In the genomic region with DNA sequence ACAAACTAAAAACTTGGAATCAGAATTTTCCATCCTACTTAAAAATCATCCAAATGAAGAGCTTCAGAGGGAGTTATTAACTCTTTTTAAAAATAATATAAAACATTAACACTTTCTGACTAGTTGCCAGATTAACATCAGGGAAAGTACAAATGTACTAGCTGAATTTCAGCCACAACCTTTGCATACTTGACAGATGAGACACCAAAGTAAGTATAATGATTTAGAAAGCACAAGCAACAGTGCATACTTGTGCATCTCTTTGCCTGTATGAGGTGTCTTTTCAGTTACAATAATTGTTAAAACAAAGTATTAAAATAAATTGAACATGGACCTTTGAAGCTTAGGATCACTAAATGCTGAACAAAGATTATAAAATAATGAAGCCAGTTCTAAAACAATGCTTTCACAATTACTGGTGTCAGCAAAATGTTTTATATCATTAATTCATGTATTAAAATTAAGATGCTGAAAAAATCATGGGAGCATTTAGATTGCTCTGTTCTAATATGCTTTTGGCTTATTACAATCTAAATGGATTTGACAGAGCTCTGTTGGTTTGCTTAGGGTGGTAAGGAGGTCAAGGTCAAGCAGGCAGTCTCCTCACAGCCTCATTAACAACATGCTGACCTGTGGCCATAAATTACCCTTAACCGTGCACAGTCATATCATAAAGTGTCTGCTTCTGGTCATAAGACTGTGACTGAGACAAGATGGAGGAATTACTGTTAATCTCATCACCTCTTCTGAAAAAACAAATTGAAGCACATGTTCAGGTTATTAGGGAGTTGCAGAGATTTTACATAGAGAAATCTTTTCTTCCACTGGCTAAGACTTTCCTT, we compare ENCODE assay signal across 18 cellular contexts. TPM values are rescaled to one million over a fixed set of nuclear protein-coding genes. Genes with fewer than 3 reads are reported as not detected.
DNase-seq lines count a peak whose midpoint lies in the region; TF ChIP-seq lines count a peak whose summit lies in the region.
"Had no signal": no experiment of that assay in that cellular context is flagged by ENCODE, and none has a peak within 500 bp of the region (broad histone marks: within the 10 kb centered on the region; RNA-seq: fewer than 3 reads in every experiment).

No MANE protein-coding gene starts in this region.

- no peak overlapping the region for H3K4me3 Mint-ChIP-seq in activated CD4-positive, alpha-beta memory T cell treated with anti-CD3 and anti-CD28 coated beads, Interleukin-2, amount 10 ng/mL, durations not matched to agents 7 days and 5 days
- H3K4me3 Mint-ChIP-seq: brain; nephron progenitor cell; stimulated activated naive CD8-positive, alpha-beta T cell treated with anti-CD3 and anti-CD28 coated beads, Interleukin-15, Interleukin-2, amounts not matched to agents 100 ng/mL and 50 ng/mL, for 24 hours; type B pancreatic cell had no signal

- in situ Hi-C loops in GM23248 (cut with MboI), result no loop called here

- no peak for TF ChIP-seq CTCF in fibroblast of pulmonary artery (IDR thresholded peaks at IDR 0.05; ENCODE audit: low read length, missing control alignments)

- no peaks in the 10 kb centered on the region for H3K4me1 Mint-ChIP-seq in activated CD4-positive, alpha-beta memory T cell treated with anti-CD3 and anti-CD28 coated beads, Interleukin-2, amount 10 ng/mL, durations not matched to agents 7 days and 5 days
- H3K4me1 Mint-ChIP-seq: brain had no signal

- DNase-seq in GM23248 (peak; percentile 52), SK-N-DZ (ENCODE audit: low spot score) (peak; percentile 51), fibroblast of pulmonary artery (ENCODE audit: low read depth) (peak; percentile 42), inferior parietal cortex (ENCODE audit: extremely low spot score) (no peak), GDM1 (lab: John Stamatoyannopoulos, UW) (no peak)
- DNase-seq in activated CD4-positive, alpha-beta memory T cell treated with anti-CD3 and anti-CD28 coated beads, Interleukin-2, amount 10 ng/mL, durations not matched to agents 7 days and 5 days, result no peak
- DNase-seq: activated CD4-positive, alpha-beta T cell treated with anti-CD3 and anti-CD28 coated beads for 4 hours; activated naive CD4-positive, alpha-beta T cell; islet precursor cell; NCI-H2081; NCI-H526; nephron progenitor cell; OCI-M1; retina had no signal

- H3K4me2 ChIP-seq in GM23248 (ENCODE audit: unreplicated experiment) (peak overlapping the region; percentile 16), skeletal muscle satellite cell (ENCODE audit: low read length) (peak overlapping the region; percentile 0)

- no peak overlapping the region for H2AFZ ChIP-seq in GM23248

- no peaks in the 10 kb centered on the region for H3K9me2 ChIP-seq in GM23248 (ENCODE audit: insufficient read depth)

- CTCF ChIA-PET in activated CD4-positive, alpha-beta memory T cell treated with anti-CD3 and anti-CD28 coated beads, Interleukin-2, amount 10 ng/mL, durations not matched to agents 7 days and 5 days (lab: Charles Lee), result interaction anchor here (0.8 kb wide), 1 partner anchor 1175 kb away, joined by 3 read pairs; no protein-coding TSS in a partner anchor

- H3K9me3 Mint-ChIP-seq in activated CD4-positive, alpha-beta memory T cell treated with anti-CD3 and anti-CD28 coated beads, Interleukin-2, amount 10 ng/mL, durations not matched to agents 7 days and 5 days, result peaks cover 2% of the 10 kb centered on the region
- H3K9me3 Mint-ChIP-seq: stimulated activated naive CD8-positive, alpha-beta T cell treated with anti-CD3 and anti-CD28 coated beads, Interleukin-15, Interleukin-2, amounts not matched to agents 100 ng/mL and 50 ng/mL, for 24 hours had no signal

- peaks cover 98% of the 10 kb centered on the region for H3K79me2 ChIP-seq in GM23248 (ENCODE audit: insufficient read depth)

- H3K9me3 ChIP-seq in GM23248 (ENCODE audit: low read depth), result no peaks in the 10 kb centered on the region
- H3K9me3 ChIP-seq in skeletal muscle satellite cell (replicated peaks; ENCODE audit: low read length), result peaks cover 8% of the 10 kb centered on the region

- no peaks in the 10 kb centered on the region for H4K20me1 ChIP-seq in GM23248 (ENCODE audit: insufficient read depth)

- no peak overlapping the region for H3K9ac ChIP-seq in GM23248
- H3K9ac ChIP-seq in skeletal muscle satellite cell (ENCODE audit: low read depth, low read length), result no peak overlapping the region

- H3K27me3 ChIP-seq in GM23248 (replicated peaks; ENCODE audit: insufficient read depth) (no peaks in the 10 kb centered on the region), skeletal muscle satellite cell (ENCODE audit: control insufficient read depth, insufficient read depth, low read length) (no peaks in the 10 kb centered on the region)

- no peaks in the 10 kb centered on the region for H3K36me3 Mint-ChIP-seq in activated CD4-positive, alpha-beta memory T cell treated with anti-CD3 and anti-CD28 coated beads, Interleukin-2, amount 10 ng/mL, durations not matched to agents 7 days and 5 days (ENCODE audit: low read depth)

- POLR2A ChIA-PET in activated CD4-positive, alpha-beta memory T cell treated with anti-CD3 and anti-CD28 coated beads, Interleukin-2, amount 10 ng/mL, durations not matched to agents 7 days and 5 days (lab: Charles Lee), result no interaction called here

- H3K4me1 ChIP-seq in GM23248 (ENCODE audit: insufficient read depth), result peaks cover 14% of the 10 kb centered on the region
- peaks cover 14% of the 10 kb centered on the region for H3K4me1 ChIP-seq in skeletal muscle satellite cell (ENCODE audit: control insufficient read depth, insufficient read depth, low read length)

- H3F3A ChIP-seq in GM23248 (ENCODE audit: insufficient read depth), result peaks cover 10% of the 10 kb centered on the region

- H3K27ac ChIP-seq in GM23248, result no peak overlapping the region

- WGBS in GM23248 (ENCODE audit: low coverage in 1 of 2, low lambda C conversion rate in 2 of 2, missing lambda C conversion rate in 2 of 2), 2 experiments, result 93 to 97% methylated on average over 1 of the region's 1 CpG

- H3K27me3 Mint-ChIP-seq in activated CD4-positive, alpha-beta memory T cell treated with anti-CD3 and anti-CD28 coated beads, Interleukin-2, amount 10 ng/mL, durations not matched to agents 7 days and 5 days, result no peaks in the 10 kb centered on the region
- H3K27me3 Mint-ChIP-seq: brain; stimulated activated naive CD8-positive, alpha-beta T cell treated with anti-CD3 and anti-CD28 coated beads, Interleukin-15, Interleukin-2, amounts not matched to agents 100 ng/mL and 50 ng/mL, for 24 hours; type B pancreatic cell had no signal

- H3K4me3 ChIP-seq in GM23248 (no peak overlapping the region), fibroblast of pulmonary artery (replicated peaks; ENCODE audit: low read depth, low read length) (no peak overlapping the region), skeletal muscle satellite cell (ENCODE audit: low read length) (no peak overlapping the region)

- H3K27ac Mint-ChIP-seq in activated CD4-positive, alpha-beta memory T cell treated with anti-CD3 and anti-CD28 coated beads, Interleukin-2, amount 10 ng/mL, durations not matched to agents 7 days and 5 days, result no peak overlapping the region
- H3K27ac Mint-ChIP-seq: nephron progenitor cell; stimulated activated naive CD8-positive, alpha-beta T cell treated with anti-CD3 and anti-CD28 coated beads, Interleukin-15, Interleukin-2, amounts not matched to agents 100 ng/mL and 50 ng/mL, for 24 hours; type B pancreatic cell had no signal

- peaks cover 17% of the 10 kb centered on the region for H3K36me3 ChIP-seq in GM23248 (ENCODE audit: low read depth)
- peaks cover 36% of the 10 kb centered on the region for H3K36me3 ChIP-seq in skeletal muscle satellite cell (ENCODE audit: insufficient read depth, low read length)

RNA-seq across cellular contexts. Expression of a gene that starts 15.1 kb away (rescaled TPM):
- total RNA-seq in GM23248 (2014; rRNA removed; shearing (Covaris generic)), result 10.9 and 15.2 TPM in 2 replicates
- 3.2 and 3.3 TPM in 2 replicates for polyA plus RNA-seq in GM23248 (2016; fragmentation: Nextera tagmentation; extraction: Ambion mirVana)
- polyA plus RNA-seq in SK-N-DZ (2014; cell fraction: cytosol; rRNA removed), result 1.8 and 2.3 TPM in 2 replicates
- polyA plus RNA-seq in SK-N-DZ (2014; cell fraction: nucleus; rRNA removed), result 4.2 and 4.3 TPM in 2 replicates
- 8.1 and 9.4 TPM in 2 replicates for total RNA-seq in skeletal muscle satellite cell (2012; rRNA removed)
- total RNA-seq in activated CD4-positive, alpha-beta memory T cell treated with anti-CD3 and anti-CD28 coated beads, Interleukin-2, amount 10 ng/mL, durations not matched to agents 7 days and 5 days, result 1 to 10 TPM; 1.1 to 2.0 TPM

Comparison
In these comparisons a context has a peak if more than half of its experiments do, and no peak if none do; other contexts are left out.
1. DNase-seq: peak in GM23248 (single experiment), SK-N-DZ (single experiment) and fibroblast of pulmonary artery (single experiment); none in activated CD4-positive, alpha-beta memory T cell treated with anti-CD3 and anti-CD28 coated beads, Interleukin-2, amount 10 ng/mL, durations not matched to agents 7 days and 5 days (single experiment), inferior parietal cortex (single experiment) and GDM1 (single experiment).